ENCODE assay signal across 8 cellular contexts in genomic region chr2:194166818-194167217, GRCh38.
A peak's percentile ranks its signal among the peaks of the same experiment; 100 is the strongest.
DNase-seq lines count a peak whose midpoint lies in the region; ATAC-seq, FAIRE-seq and TF ChIP-seq lines count a peak whose summit lies in the region.

No MANE protein-coding gene starts in this region.

- H3K79me2 ChIP-seq in KMS-11 (ENCODE audit: insufficient read depth, low read depth) (no peaks in the 10 kb centered on the region), keratinocyte (ENCODE audit: control insufficient read depth, insufficient read depth, low read length) (no peaks in the 10 kb centered on the region)

- intact Hi-C loops in gastrocnemius medialis (cut with DNase I; ENCODE audit: low total_unique reads): no loop called here
- intact Hi-C loops in Right ventricle myocardium inferior (cut with DNase I): no loop called here

- H3K9me3 ChIP-seq in keratinocyte (ENCODE audit: control insufficient read depth, low read depth, low read length) (no peaks in the 10 kb centered on the region), gastrocnemius medialis (no peaks in the 10 kb centered on the region)

- no peak for TF ChIP-seq POLR2A in gastrocnemius medialis (IDR thresholded peaks at IDR 0.05)

- DNase-seq in SKM-1 treated with dmso at 0.1 percent for 144 hours (lab: John Stamatoyannopoulos, UW; ENCODE audit: unreplicated experiment) (peak; percentile 49), keratinocyte (ENCODE audit: low read depth, low spot score) (no peak), gastrocnemius medialis (no peak), Right ventricle myocardium inferior (ENCODE audit: missing footprints) (no peak)
- DNase-seq in activated T-cell treated with anti-CD3 and anti-CD28 coated beads, Interleukin-2, amount 50 U/mL, for 1 hour: no peak

- ATAC-seq in GM21786 (IDR thresholded peaks at IDR 0.05; ENCODE audit: unreplicated experiment) (peak; percentile 69), gastrocnemius medialis (no peak), Right ventricle myocardium inferior (no peak)

- H3K4me1 ChIP-seq in KMS-11 (ENCODE audit: low read depth, poor library complexity, severe bottlenecking) (no peaks in the 10 kb centered on the region), keratinocyte (ENCODE audit: control insufficient read depth, extremely low read depth, insufficient read depth, low read length) (no peaks in the 10 kb centered on the region), gastrocnemius medialis (no peaks in the 10 kb centered on the region)

- H3K9ac ChIP-seq in KMS-11 (no peak overlapping the region), keratinocyte (ENCODE audit: control insufficient read depth, extremely low read depth, insufficient read depth, low read length) (no peak overlapping the region)

- peak; percentile 63 for TF ChIP-seq CTCF in GM12873 (IDR thresholded peaks at IDR 0.05; ENCODE audit: insufficient read depth, low read depth, low read length, missing control alignments)
- TF ChIP-seq CTCF in KMS-11 (conservative IDR thresholded peaks at IDR 0.05; ENCODE audit: low read depth, low read length): peak; percentile 53
- peak; percentile 52 to 60 (median 59) for TF ChIP-seq CTCF in keratinocyte (optimal IDR thresholded peaks at IDR 0.05 in 1 of 3, IDR thresholded peaks at IDR 0.05 in 1 of 3, conservative IDR thresholded peaks at IDR 0.05 in 1 of 3; ENCODE audit: extremely low read depth in 1 of 3, insufficient read depth in 2 of 3, low read length in 3 of 3)
- no peak for TF ChIP-seq CTCF in gastrocnemius medialis (IDR thresholded peaks at IDR 0.05 in 4 of 5, conservative IDR thresholded peaks at IDR 0.05 in 1 of 5)

- in situ Hi-C loops in gastrocnemius medialis (cut with MboI; ENCODE audit: low sequenced_read_pairs in 4 of 4): no loop called here

- dilution Hi-C loops in keratinocyte (cut with MboI; ENCODE audit: extremely low pct_ligation_motif_present, low sequenced_read_pairs): no loop called here

- H3K9me1 ChIP-seq in keratinocyte (ENCODE audit: control insufficient read depth, extremely low read depth, insufficient read depth, low read length): no peaks in the 10 kb centered on the region

- H3K27me3 ChIP-seq in KMS-11 (ENCODE audit: insufficient read depth, low read depth) (no peaks in the 10 kb centered on the region), keratinocyte (ENCODE audit: control insufficient read depth, extremely low read depth, insufficient read depth, low read length) (no peaks in the 10 kb centered on the region), gastrocnemius medialis (no peaks in the 10 kb centered on the region)

- no peak overlapping the region for H3K4me2 ChIP-seq in KMS-11
- no peak overlapping the region for H3K4me2 ChIP-seq in keratinocyte (ENCODE audit: control insufficient read depth, extremely low read depth, insufficient read depth, low read depth, low read length)

- no peak for FAIRE-seq in keratinocyte (lab: Jason Lieb, UNC)

- H2AFZ ChIP-seq in KMS-11 (ENCODE audit: low read depth) (no peak overlapping the region), keratinocyte (ENCODE audit: control insufficient read depth, low read length) (no peak overlapping the region)

- H3K27ac ChIP-seq in KMS-11 (no peak overlapping the region), keratinocyte (ENCODE audit: control insufficient read depth, insufficient read depth, low read length) (no peak overlapping the region), gastrocnemius medialis (no peak overlapping the region)

- H4K20me1 ChIP-seq in KMS-11 (ENCODE audit: insufficient read depth) (no peaks in the 10 kb centered on the region), keratinocyte (ENCODE audit: control insufficient read depth, extremely low read depth, insufficient read depth, low read length) (no peaks in the 10 kb centered on the region)

- H3K36me3 ChIP-seq in KMS-11 (ENCODE audit: insufficient read depth) (no peaks in the 10 kb centered on the region), keratinocyte (ENCODE audit: control insufficient read depth in 2 of 2, extremely low read depth in 1 of 2, insufficient read depth in 2 of 2, low read length in 2 of 2) (no peaks in the 10 kb centered on the region), gastrocnemius medialis (no peaks in the 10 kb centered on the region)

- H3K4me3 ChIP-seq in KMS-11 (IDR thresholded peaks at IDR 0.05; ENCODE audit: insufficient read depth, low read depth, low read length) (no peak overlapping the region), keratinocyte (ENCODE audit: control insufficient read depth in 2 of 3, extremely low read depth in 1 of 3, insufficient read depth in 2 of 3, low read depth in 1 of 3, low read length in 3 of 3) (no peak overlapping the region), gastrocnemius medialis (no peak overlapping the region)

Comparison
In these comparisons a context has a peak if more than half of its experiments do, and no peak if none do; other contexts are left out.
1. CTCF ChIP-seq: peak in GM12873 (single experiment), KMS-11 (single experiment) and keratinocyte (3 of 3); none in gastrocnemius medialis (0 of 5).